Comparison of ENCODE assay signal across 13 cellular contexts in genomic region chr3:170078620-170079281, GRCh38. TPM values are rescaled to one million over a fixed set of nuclear protein-coding genes. Genes with fewer than 3 reads are reported as not detected.
A peak's percentile ranks its signal among the peaks of the same experiment; 100 is the strongest.
DNase-seq lines count a peak whose midpoint lies in the region; ATAC-seq and TF ChIP-seq lines count a peak whose summit lies in the region.
"Had no signal": no experiment of that assay in that cellular context is flagged by ENCODE, and none has a peak within 500 bp of the region (broad histone marks: within the 10 kb centered on the region; RNA-seq: fewer than 3 reads in every experiment).

No MANE protein-coding gene starts in this region.

- no peaks in the 10 kb centered on the region for H3K36me3 ChIP-seq in colonic mucosa
- H3K36me3 ChIP-seq: SJSA1 had no signal

- intact Hi-C loops in colonic mucosa (cut with DNase I): loop anchor here (5.0 kb wide), 1 partner anchor 36 kb away; no protein-coding TSS in a partner anchor
- intact Hi-C loops in sciatic nerve (cut with DNase I): no loop called here

- H3K4me3 Mint-ChIP-seq in progenitor cell of endocrine pancreas (ENCODE audit: low read depth): no peak overlapping the region
- H3K4me3 Mint-ChIP-seq: activated naive CD4-positive, alpha-beta T cell treated with anti-CD3 and anti-CD28 coated beads, Interleukin-2, amount 50 U/mL, for 24 hours; natural killer cell treated with Interleukin-12 subunit alpha and Interleukin-12 subunit beta and Interleukin-15 and Interleukin-18, amount 100 ng/mL, for 72 hours had no signal

- no peak overlapping the region for H3K27ac ChIP-seq in colonic mucosa
- H3K27ac ChIP-seq: SJSA1 had no signal

- TF ChIP-seq CTCF in GM12872 (IDR thresholded peaks at IDR 0.05; ENCODE audit: insufficient read depth, low read depth, low read length) (0 out of 3 replicates have a peak, but pooled peaks have one; percentile 29), colonic mucosa (IDR thresholded peaks at IDR 0.05) (peak; percentile 5), progenitor cell of endocrine pancreas (IDR thresholded peaks at IDR 0.05; ENCODE audit: unreplicated experiment) (peak; percentile 14)

- H3K9me3 Mint-ChIP-seq in progenitor cell of endocrine pancreas (ENCODE audit: low read depth): no peaks in the 10 kb centered on the region
- H3K9me3 Mint-ChIP-seq: activated naive CD4-positive, alpha-beta T cell treated with anti-CD3 and anti-CD28 coated beads, Interleukin-2, amount 50 U/mL, for 24 hours; natural killer cell treated with Interleukin-12 subunit alpha and Interleukin-12 subunit beta and Interleukin-15 and Interleukin-18, amount 100 ng/mL, for 72 hours had no signal

- no peaks in the 10 kb centered on the region for H3K27me3 Mint-ChIP-seq in progenitor cell of endocrine pancreas
- H3K27me3 Mint-ChIP-seq: activated naive CD4-positive, alpha-beta T cell treated with anti-CD3 and anti-CD28 coated beads, Interleukin-2, amount 50 U/mL, for 24 hours; natural killer cell treated with Interleukin-12 subunit alpha and Interleukin-12 subunit beta and Interleukin-15 and Interleukin-18, amount 100 ng/mL, for 72 hours had no signal

- no peak overlapping the region for H3K4me3 ChIP-seq in colonic mucosa
- H3K4me3 ChIP-seq: SJSA1 had no signal

- H3K9me3 ChIP-seq in colonic mucosa: no peaks in the 10 kb centered on the region
- H3K9me3 ChIP-seq: SJSA1 had no signal

- ATAC-seq in sciatic nerve: no peak
- ATAC-seq: natural killer cell treated with Interleukin-12 subunit alpha and Interleukin-12 subunit beta and Interleukin-15 and Interleukin-18, amount 100 ng/mL, for 72 hours had no signal

- peak; percentile 46 for DNase-seq in NAMALWA (ENCODE audit: low spot score)
- no peak for DNase-seq in colonic mucosa
- no peak for DNase-seq in progenitor cell of endocrine pancreas (ENCODE audit: low spot score, unreplicated experiment)
- DNase-seq in sciatic nerve (ENCODE audit: low spot score): no peak
- no peak for DNase-seq in activated CD4-positive, CD25-positive, alpha-beta regulatory T cell (lab: John Stamatoyannopoulos, UW)
- no peak for DNase-seq in dedifferentiated amniotic fluid mesenchymal stem cell (ENCODE audit: extremely low spot score)
- DNase-seq: activated CD8-positive, alpha-beta memory T cell treated with anti-CD3 and anti-CD28 coated beads, Interleukin-2, amount 50 U/mL, for 48 hours; KBM-7; NCI-H187 had no signal

- H3K4me1 ChIP-seq in colonic mucosa: no peaks in the 10 kb centered on the region
- H3K4me1 ChIP-seq: SJSA1 had no signal

- peaks cover 36% of the 10 kb centered on the region for H3K36me3 Mint-ChIP-seq in progenitor cell of endocrine pancreas (ENCODE audit: insufficient read depth)

- H3K4me1 Mint-ChIP-seq in progenitor cell of endocrine pancreas (ENCODE audit: low read depth): peaks cover 29% of the 10 kb centered on the region

- no peaks in the 10 kb centered on the region for H3K27me3 ChIP-seq in colonic mucosa
- H3K27me3 ChIP-seq: SJSA1 had no signal

- peak overlapping the region; percentile 54 for H3K27ac Mint-ChIP-seq in progenitor cell of endocrine pancreas
- H3K27ac Mint-ChIP-seq: activated naive CD4-positive, alpha-beta T cell treated with anti-CD3 and anti-CD28 coated beads, Interleukin-2, amount 50 U/mL, for 24 hours; natural killer cell treated with Interleukin-12 subunit alpha and Interleukin-12 subunit beta and Interleukin-15 and Interleukin-18, amount 100 ng/mL, for 72 hours had no signal

- peak overlapping the region in 1 of 2 donors; percentile 71 for H3K9ac ChIP-seq in colonic mucosa (ENCODE audit: low read depth in 2 of 2, low read length in 2 of 2)

RNA-seq across cellular contexts. Expression of gene GPR160, which starts 41.0 kb away (rescaled TPM):
- total RNA-seq in colonic mucosa (10 to 100 TPM; 56.4 to 78.4 TPM), progenitor cell of endocrine pancreas (33.7 and 44.3 TPM in 2 replicates), sciatic nerve (5.4 TPM)
